Comparison of ENCODE assay signal across 8 cellular contexts in the genomic region with DNA sequence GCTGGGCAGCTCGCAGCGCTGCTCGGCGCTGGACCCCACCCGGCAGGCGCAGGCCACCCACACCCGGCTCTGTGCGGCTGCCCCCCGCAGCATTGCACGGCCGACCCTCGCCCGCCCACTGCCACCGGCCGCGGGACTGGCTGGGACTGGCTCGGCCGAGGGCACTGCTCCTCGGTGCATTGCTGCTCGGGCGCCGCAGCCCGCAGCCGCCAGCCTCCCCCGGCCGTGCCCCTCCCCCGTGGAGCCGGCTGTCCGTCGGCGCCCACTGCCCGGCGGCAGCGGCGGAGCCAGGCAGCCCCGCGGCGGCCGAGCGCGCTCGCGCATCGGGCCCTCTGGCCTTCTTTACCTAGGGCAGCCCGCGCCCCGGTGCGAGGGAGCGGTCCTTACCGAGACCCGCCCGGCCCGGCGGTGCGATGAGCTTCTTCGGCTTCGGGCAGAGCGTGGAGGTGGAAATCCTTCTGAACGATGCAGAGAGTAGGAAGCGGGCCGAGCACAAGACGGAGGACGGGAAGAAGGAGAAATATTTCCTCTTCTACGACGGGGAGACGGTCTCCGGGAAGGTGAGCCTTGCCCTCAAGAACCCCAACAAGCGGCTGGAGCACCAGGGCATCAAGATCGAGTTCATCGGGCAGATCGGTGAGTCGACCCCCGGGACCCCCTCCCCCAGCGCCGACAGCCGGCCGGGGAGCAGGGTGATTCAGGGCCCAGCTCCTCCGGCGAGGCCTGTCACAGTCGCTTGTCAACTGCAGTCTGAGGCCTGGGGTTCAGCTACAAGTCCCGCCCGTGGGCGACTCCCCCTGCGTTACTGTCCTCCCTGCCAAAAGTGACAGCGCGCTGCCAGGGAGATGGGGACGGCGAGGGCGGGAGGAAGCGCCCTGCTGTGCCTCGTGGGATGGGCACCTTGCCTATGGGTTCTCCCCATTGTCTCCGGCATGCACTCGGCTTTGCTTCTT. TPM values are rescaled to one million over a fixed set of nuclear protein-coding genes. Genes with fewer than 3 reads are reported as not detected.
A peak's percentile ranks its signal among the peaks of the same experiment; 100 is the strongest.
DNase-seq lines count a peak whose midpoint lies in the region; ATAC-seq and TF ChIP-seq lines count a peak whose summit lies in the region.

No MANE protein-coding gene starts in this region.

- WGBS in right lobe of liver (ENCODE audit: insufficient coverage, low coverage, low lambda C conversion rate, missing lambda C conversion rate) = 0% methylated on average over 10 of the region's 93 CpGs

- H3K9me3 ChIP-seq in colonic mucosa (no peaks in the 10 kb centered on the region), right lobe of liver (no peaks in the 10 kb centered on the region)

- H3K27me3 ChIP-seq in colonic mucosa (no peaks in the 10 kb centered on the region), right lobe of liver (no peaks in the 10 kb centered on the region)

- peak overlapping the region; percentile 89 to 95 for H3K9ac ChIP-seq in colonic mucosa (ENCODE audit: low read depth in 2 of 2, low read length in 2 of 2)

- ATAC-seq in GM18505 (IDR thresholded peaks at IDR 0.05; ENCODE audit: unreplicated experiment) = peak; percentile 22
- peak; percentile 14 for ATAC-seq in HG02763 (IDR thresholded peaks at IDR 0.05; ENCODE audit: unreplicated experiment)
- ATAC-seq in right lobe of liver = peak; percentile 67 to 80 (median 71)

- DNase-seq in NCI-H2081 (lab: John Stamatoyannopoulos, UW) = peak; percentile 89 to 92
- peak; percentile 49 to 63 for DNase-seq in activated CD4-positive, alpha-beta T cell treated with anti-CD3 and anti-CD28 coated beads for 4 hours
- peak; percentile 63 for DNase-seq in colonic mucosa
- DNase-seq in right lobe of liver = peak; percentile 86 to 93 (median 92)
- peak; percentile 58 to 61 for DNase-seq in stimulated activated CD4-positive, alpha-beta T cell treated with anti-CD3 and anti-CD28 coated beads, Interleukin-4, amount 100 ng/mL, for 48 hours (ENCODE audit: low read depth in 2 of 2)
- no peak for DNase-seq in DMS114 treated with DMSO at 0.1 percent for 48 hours (lab: John Stamatoyannopoulos, UW; ENCODE audit: unreplicated experiment)

- intact Hi-C loops in colonic mucosa (cut with DNase I) = no loop called here
- intact Hi-C loops in right lobe of liver (cut with DNase I) = no loop called here

- H3K27ac ChIP-seq in colonic mucosa (peak overlapping the region; percentile 91), right lobe of liver (peak overlapping the region; percentile 91 to 96 (median 91))

- TF ChIP-seq POLR2A in GM18505 (IDR thresholded peaks at IDR 0.05; ENCODE audit: borderline replicate concordance, extremely low read depth, insufficient read depth, insufficient read length) (no peak), right lobe of liver (IDR thresholded peaks at IDR 0.05) (peak; percentile 71)

- H3K36me3 ChIP-seq in colonic mucosa = no peaks in the 10 kb centered on the region
- peaks cover 0 to 13% (median 0%) of the 10 kb centered on the region in 4 donors for H3K36me3 ChIP-seq in right lobe of liver

- H3K4me3 ChIP-seq in colonic mucosa = peak overlapping the region; percentile 81
- H3K4me3 ChIP-seq in right lobe of liver = peak overlapping the region; percentile 75 to 81 (median 76)

- H3K4me1 ChIP-seq in colonic mucosa (peaks cover 14% of the 10 kb centered on the region), right lobe of liver (peaks cover 0 to 21% (median 5%) of the 10 kb centered on the region in 4 donors)

- TF ChIP-seq CTCF in colonic mucosa (IDR thresholded peaks at IDR 0.05) = no peak
- TF ChIP-seq CTCF in right lobe of liver (IDR thresholded peaks at IDR 0.05) = no peak

RNA-seq across cellular contexts. Expression of gene VPS26B, which starts 0.5 kb away (rescaled TPM):
- total RNA-seq in colonic mucosa (10 to 100 TPM; 41.4 to 47.4 TPM), right lobe of liver (10 to 100 TPM; 22.6 to 33.7 (median 30.0) TPM)

RNA-seq across cellular contexts. Expression of gene NCAPD3, which starts 1.2 kb away (rescaled TPM):
- total RNA-seq in colonic mucosa (10 to 100 TPM; 12.9 to 45.0 TPM), right lobe of liver (10 to 100 TPM; 11.9 to 21.8 (median 15.5) TPM)

RNA-seq across cellular contexts. Expression of gene THYN1, which starts 28.2 kb away (rescaled TPM):
- total RNA-seq in colonic mucosa (10 to 100 TPM; 36.5 to 38.2 TPM), right lobe of liver (10 to 100 TPM; 11.7 to 39.2 (median 20.6) TPM)

RNA-seq across cellular contexts. Expression of gene ACAD8, which starts 28.4 kb away (rescaled TPM):
- total RNA-seq in colonic mucosa = 10 to 100 TPM; 27.5 to 30.2 TPM
- total RNA-seq in right lobe of liver = 10 to 100 TPM; 19.1 to 28.3 (median 24.4) TPM

RNA-seq across cellular contexts. Expression of gene GLB1L3, which starts 51.2 kb away (rescaled TPM):
- total RNA-seq in colonic mucosa (under 1 TPM in 1 of 2 donors, not detected in 1; 0.15 TPM), right lobe of liver (not detected)

Comparison
In these comparisons a context has a peak if more than half of its experiments do, and no peak if none do; other contexts are left out.
1. ATAC-seq: peak in every context shown above with its lines; median percentile 71 in right lobe of liver; 22 in GM18505; 14 in HG02763.